19 cellular contexts compared by ENCODE assay signal in genomic region chr13:20391597-20392452, GRCh38.
DNase-seq lines count a peak whose midpoint lies in the region; ATAC-seq and TF ChIP-seq lines count a peak whose summit lies in the region.
"Had no signal": no experiment of that assay in that cellular context is flagged by ENCODE, and none has a peak within 500 bp of the region (broad histone marks: within the 10 kb centered on the region; RNA-seq: fewer than 3 reads in every experiment).

No MANE protein-coding gene starts in this region.

- H3K9me3 ChIP-seq in right atrium auricular region (no peaks in the 10 kb centered on the region), PC-9 (ENCODE audit: insufficient read depth, low read depth) (no peaks in the 10 kb centered on the region; the same call in 1 of the 2 replicates)
- H3K9me3 ChIP-seq: gastroesophageal sphincter had no signal

- peaks cover 40% of the 10 kb centered on the region; the same call in 1 of the 2 replicates for H3F3A ChIP-seq in PC-9 (ENCODE audit: insufficient read depth, low read depth)

- H3K4me2 ChIP-seq in PC-9 = no peak overlapping the region

- CTCF ChIA-PET in PC-9 (lab: Charles Lee) = no interaction called here

- no peak overlapping the region for H2AFZ ChIP-seq in PC-9

- H3K36me3 ChIP-seq in right atrium auricular region (no peaks in the 10 kb centered on the region), PC-9 (ENCODE audit: low read depth) (no peaks in the 10 kb centered on the region)
- H3K36me3 ChIP-seq: gastroesophageal sphincter, tibial nerve had no signal

- H4K20me1 ChIP-seq in PC-9 (ENCODE audit: insufficient read depth) = no peaks in the 10 kb centered on the region

- TF ChIP-seq CTCF in right atrium auricular region (IDR thresholded peaks at IDR 0.05) = no peak
- no peak for TF ChIP-seq CTCF in PC-9 (conservative IDR thresholded peaks at IDR 0.05)

- H3K9me2 ChIP-seq in PC-9 (ENCODE audit: insufficient read depth) = no peaks in the 10 kb centered on the region

- H3K4me1 ChIP-seq in right atrium auricular region = no peaks in the 10 kb centered on the region
- peaks cover 26% of the 10 kb centered on the region for H3K4me1 ChIP-seq in PC-9 (replicated peaks; ENCODE audit: insufficient read depth)
- H3K4me1 ChIP-seq: gastroesophageal sphincter had no signal

- no peaks in the 10 kb centered on the region for H3K79me2 ChIP-seq in PC-9 (ENCODE audit: low read depth)

- intact Hi-C loops in left cardiac atrium (cut with DNase I) = no loop called here
- intact Hi-C loops in PC-9 (cut with micrococcal nuclease; ENCODE audit: unreplicated experiment) = no loop called here
- intact Hi-C loops in left colon (cut with DNase I, micrococcal nuclease) = no loop called here

- H3K27me3 ChIP-seq in right atrium auricular region (no peaks in the 10 kb centered on the region), PC-9 (ENCODE audit: insufficient read depth, low read depth) (no peaks in the 10 kb centered on the region)
- H3K27me3 ChIP-seq: gastroesophageal sphincter, tibial nerve had no signal

- H3K27ac ChIP-seq in right atrium auricular region = no peak overlapping the region
- H3K27ac ChIP-seq in PC-9 = no peak overlapping the region
- H3K27ac ChIP-seq: gastroesophageal sphincter, tibial nerve had no signal

- peak; percentile 48 for DNase-seq in right atrium auricular region (ENCODE audit: low spot score)
- no peak for DNase-seq in left cardiac atrium
- peak; percentile 51 to 53 for DNase-seq in PC-9
- DNase-seq in left colon = no peak
- DNase-seq in UCSD-AML1 (lab: John Stamatoyannopoulos, UW; ENCODE audit: unreplicated experiment) = no peak
- DNase-seq in NCI-H2107 treated with DMSO at 0.1 percent for 48 hours (lab: John Stamatoyannopoulos, UW; ENCODE audit: unreplicated experiment) = no peak
- DNase-seq in OCI-M2 (lab: John Stamatoyannopoulos, UW; ENCODE audit: unreplicated experiment) = no peak
- DNase-seq: AML-193; caudate nucleus; DMS 273 treated with DMSO at 0.1 percent for 48 hours; NCI-H1436; NCI-H524 treated with DMSO at 0.1 percent for 48 hours; stimulated activated CD4-positive, alpha-beta T cell treated with anti-CD3 and anti-CD28 coated beads, Interleukin-4, amount 100 ng/mL, for 1 hour; T-helper 17 cell had no signal

- H3K4me3 ChIP-seq in right atrium auricular region (no peak overlapping the region), PC-9 (no peak overlapping the region)
- H3K4me3 ChIP-seq: gastroesophageal sphincter, K562, tibial nerve had no signal

- no peak for ATAC-seq in left cardiac atrium
- ATAC-seq in left colon = peak; percentile 37
- no peak for ATAC-seq in GM21367 (IDR thresholded peaks at IDR 0.05; ENCODE audit: unreplicated experiment)
- ATAC-seq: activated CD4-positive, CD25-positive, alpha-beta regulatory T cell treated with anti-CD3 and anti-CD28 coated beads, Interleukin-2, amount 50 U/mL, for 24 hours; gastroesophageal sphincter; K562; T-helper 17 cell had no signal

- BruUV-seq in PC-9 (replicated peaks; lab: Mats Ljungman, UMichigan) = no TSS peak

- POLR2A ChIA-PET in PC-9 (lab: Charles Lee; ENCODE audit: unreplicated experiment) = no interaction called here

Comparison
In these comparisons a context has a peak if more than half of its experiments do, and no peak if none do; other contexts are left out.
1. DNase-seq: peak in right atrium auricular region (single experiment) and PC-9 (2 of 2); none in left cardiac atrium (single experiment), left colon (0 of 2), UCSD-AML1 (single experiment), NCI-H2107 treated with DMSO at 0.1 percent for 48 hours (single experiment) and OCI-M2 (single experiment).